12 cellular contexts compared by ENCODE assay signal in genomic region chr13:60837806-60838205, GRCh38.
A peak's percentile ranks its signal among the peaks of the same experiment; 100 is the strongest.
DNase-seq lines count a peak whose midpoint lies in the region; ATAC-seq, FAIRE-seq and TF ChIP-seq lines count a peak whose summit lies in the region.
"Had no signal": no experiment of that assay in that cellular context is flagged by ENCODE, and none has a peak within 500 bp of the region (broad histone marks: within the 10 kb centered on the region; RNA-seq: fewer than 3 reads in every experiment).

No MANE protein-coding gene starts in this region.

- intact Hi-C loops in Right ventricle myocardium inferior (cut with DNase I) = no loop called here

- no peaks in the 10 kb centered on the region for H3K36me3 Mint-ChIP-seq in stimulated activated memory B cell treated with anti-CD40 and anti-IgM and Interleukin-4, amounts not matched to agents 10 μg/mL and 1 μg/mL and 100 μg/mL, for 72 hours
- H3K36me3 Mint-ChIP-seq in T-helper 17 cell (ENCODE audit: low read depth) = no peaks in the 10 kb centered on the region

- no peak overlapping the region for H3K27ac Mint-ChIP-seq in stimulated activated memory B cell treated with anti-CD40 and anti-IgM and Interleukin-4, amounts not matched to agents 10 μg/mL and 1 μg/mL and 100 μg/mL, for 72 hours
- H3K27ac Mint-ChIP-seq in T-helper 17 cell = no peak overlapping the region
- H3K27ac Mint-ChIP-seq: HFFc6 had no signal

- H3K27me3 Mint-ChIP-seq in stimulated activated memory B cell treated with anti-CD40 and anti-IgM and Interleukin-4, amounts not matched to agents 10 μg/mL and 1 μg/mL and 100 μg/mL, for 72 hours = no peaks in the 10 kb centered on the region
- H3K27me3 Mint-ChIP-seq in T-helper 17 cell = no peaks in the 10 kb centered on the region

- TF ChIP-seq CTCF in bronchial epithelial cell (IDR thresholded peaks at IDR 0.05; ENCODE audit: insufficient read depth, low read length, severe bottlenecking) = no peak

- H3K4me1 Mint-ChIP-seq in stimulated activated memory B cell treated with anti-CD40 and anti-IgM and Interleukin-4, amounts not matched to agents 10 μg/mL and 1 μg/mL and 100 μg/mL, for 72 hours = no peaks in the 10 kb centered on the region
- no peaks in the 10 kb centered on the region for H3K4me1 Mint-ChIP-seq in T-helper 17 cell

- DNase-seq in NCI-H226 (peak; percentile 4), bronchial epithelial cell (ENCODE audit: low read depth) (peak; percentile 57), kidney glomerular epithelial cell (lab: John Stamatoyannopoulos, UW) (peak; percentile 29), stromal cell of bone marrow (ENCODE audit: low read depth) (peak; percentile 17), Right ventricle myocardium inferior (ENCODE audit: missing footprints) (no peak), T-helper 9 cell (no peak), T-helper 17 cell (no peak)
- DNase-seq: HFFc6, NCI-H2029, NCI-H510A treated with DMSO at 0.1 percent for 48 hours had no signal

- H3K36me3 ChIP-seq in bronchial epithelial cell (ENCODE audit: control insufficient read depth, insufficient read depth, low read length) = no peaks in the 10 kb centered on the region

- no peaks in the 10 kb centered on the region for H3K27me3 ChIP-seq in bronchial epithelial cell (ENCODE audit: control insufficient read depth, insufficient read depth, low read length)

- no peak for FAIRE-seq in bronchial epithelial cell (lab: Jason Lieb, UNC)
- FAIRE-seq: H1 had no signal

- H3K9me3 Mint-ChIP-seq in stimulated activated memory B cell treated with anti-CD40 and anti-IgM and Interleukin-4, amounts not matched to agents 10 μg/mL and 1 μg/mL and 100 μg/mL, for 72 hours = no peaks in the 10 kb centered on the region

- H3K9me3 ChIP-seq in T-helper 17 cell (ENCODE audit: control insufficient read depth, low read length, poor library complexity, severe bottlenecking) = no peaks in the 10 kb centered on the region

- no peak overlapping the region for H3K4me3 Mint-ChIP-seq in stimulated activated memory B cell treated with anti-CD40 and anti-IgM and Interleukin-4, amounts not matched to agents 10 μg/mL and 1 μg/mL and 100 μg/mL, for 72 hours
- no peak overlapping the region for H3K4me3 Mint-ChIP-seq in T-helper 17 cell
- H3K4me3 Mint-ChIP-seq: HFFc6 had no signal

- ATAC-seq in Right ventricle myocardium inferior = no peak
- no peak for ATAC-seq in stimulated activated memory B cell treated with anti-CD40 and anti-IgM and Interleukin-4, amounts not matched to agents 10 μg/mL and 1 μg/mL and 100 μg/mL, for 72 hours
- ATAC-seq in T-helper 17 cell = no peak

- H3K4me3 ChIP-seq in bronchial epithelial cell (ENCODE audit: low read depth, low read length) = no peak overlapping the region

Comparison
In these comparisons a context has a peak if more than half of its experiments do, and no peak if none do; other contexts are left out.
1. DNase-seq: peak in NCI-H226 (single experiment), bronchial epithelial cell (single experiment), kidney glomerular epithelial cell (single experiment) and stromal cell of bone marrow (single experiment); none in Right ventricle myocardium inferior (single experiment), T-helper 9 cell (single experiment) and T-helper 17 cell (0 of 3).